Comparison of ENCODE assay signal across 17 cellular contexts in the genomic region with DNA sequence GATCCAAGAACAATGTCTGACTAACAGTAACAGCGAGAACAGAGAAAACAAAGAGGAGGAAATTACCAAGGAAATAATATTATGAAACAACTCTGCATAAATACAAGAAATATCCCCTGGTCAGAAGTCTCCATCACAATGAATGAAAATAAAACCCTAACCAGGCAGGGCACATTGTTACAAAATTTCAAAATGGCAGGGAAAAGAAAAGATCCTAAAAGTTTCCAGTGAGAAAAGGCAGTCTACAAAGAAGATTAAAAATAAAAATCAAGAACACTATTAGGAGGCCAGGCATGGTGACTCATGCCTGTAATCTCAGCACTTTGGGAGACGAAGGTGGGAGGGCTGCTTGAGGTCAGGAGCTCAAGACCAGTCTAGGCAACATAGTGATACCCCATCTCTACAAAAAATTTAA. TPM values are rescaled to one million over a fixed set of nuclear protein-coding genes. Genes with fewer than 3 reads are reported as not detected.
DNase-seq lines count a peak whose midpoint lies in the region; ATAC-seq and TF ChIP-seq lines count a peak whose summit lies in the region.
"Had no signal": no experiment of that assay in that cellular context is flagged by ENCODE, and none has a peak within 500 bp of the region (broad histone marks: within the 10 kb centered on the region; RNA-seq: fewer than 3 reads in every experiment).

No MANE protein-coding gene starts in this region.

- peak; percentile 54 for DNase-seq in MCF 10A (ENCODE audit: unreplicated experiment)
- no peak for DNase-seq in breast epithelium (ENCODE audit: low spot score in 2 of 2)
- DNase-seq in choroid plexus epithelial cell (ENCODE audit: low read depth): peak; percentile 57
- DNase-seq in left lung: no peak
- no peak for DNase-seq in uterus
- DNase-seq in mesothelial cell of epicardium (ENCODE audit: low spot score in 2 of 2, unreplicated experiment in 2 of 2): no peak
- DNase-seq: activated naive CD4-positive, alpha-beta T cell treated with Interleukin-2 at 50 U/mL for 16 hours; CD8-positive, alpha-beta T cell; kidney; natural killer cell; NCI-H1417 treated with DMSO at 0.1 percent for 48 hours; NCI-H510A; small intestine; testis had no signal

- H3K27ac Mint-ChIP-seq in MCF 10A (ENCODE audit: low read depth, unreplicated experiment): peak overlapping the region; percentile 36
- no peak overlapping the region for H3K27ac Mint-ChIP-seq in mesothelial cell of epicardium
- H3K27ac Mint-ChIP-seq: CD8-positive, alpha-beta T cell; natural killer cell had no signal

- H3K36me3 Mint-ChIP-seq in MCF 10A (ENCODE audit: insufficient read depth, unreplicated experiment) (peaks cover 22% of the 10 kb centered on the region), mesothelial cell of epicardium (peaks cover 21% of the 10 kb centered on the region)
- H3K36me3 Mint-ChIP-seq: CD8-positive, alpha-beta T cell; natural killer cell had no signal

- H3K27ac ChIP-seq in breast epithelium (peak overlapping the region in 1 of 2 donors; percentile 33), left lung (peak overlapping the region in 1 of 2 donors; percentile 23), uterus (peak overlapping the region; percentile 24 to 47)
- H3K27ac ChIP-seq: 22Rv1, testis had no signal

- H3K9me3 ChIP-seq in breast epithelium (no peaks in the 10 kb centered on the region), left lung (no peaks in the 10 kb centered on the region), uterus (no peaks in the 10 kb centered on the region)
- H3K9me3 ChIP-seq: testis had no signal

- no peak overlapping the region for H3K4me3 Mint-ChIP-seq in MCF 10A (ENCODE audit: unreplicated experiment)
- H3K4me3 Mint-ChIP-seq in mesothelial cell of epicardium: no peak overlapping the region
- H3K4me3 Mint-ChIP-seq: CD8-positive, alpha-beta T cell; natural killer cell had no signal

- H3K4me1 Mint-ChIP-seq in MCF 10A (ENCODE audit: insufficient read depth, unreplicated experiment) (peaks cover 57% of the 10 kb centered on the region), mesothelial cell of epicardium (peaks cover 11% of the 10 kb centered on the region)
- H3K4me1 Mint-ChIP-seq: natural killer cell had no signal

- TF ChIP-seq POLR2A in breast epithelium (IDR thresholded peaks at IDR 0.05): no peak
- TF ChIP-seq POLR2A in uterus (IDR thresholded peaks at IDR 0.05): no peak

- no TSS peak for BruUV-seq in MCF 10A (replicated peaks; lab: Mats Ljungman, UMichigan)

- H3K27me3 ChIP-seq in breast epithelium: no peaks in the 10 kb centered on the region
- no peaks in the 10 kb centered on the region for H3K27me3 ChIP-seq in left lung
- no peaks in the 10 kb centered on the region for H3K27me3 ChIP-seq in uterus
- H3K27me3 ChIP-seq: testis had no signal

- ATAC-seq in left lung: peak; percentile 55
- ATAC-seq in GM21619 (IDR thresholded peaks at IDR 0.05; ENCODE audit: unreplicated experiment): no peak
- no peak for ATAC-seq in HG03460 (IDR thresholded peaks at IDR 0.05; ENCODE audit: unreplicated experiment)
- ATAC-seq: CD8-positive, alpha-beta T cell; natural killer cell had no signal

- H3K36me3 ChIP-seq in breast epithelium (no peaks in the 10 kb centered on the region), left lung (peaks cover 0 to 9% of the 10 kb centered on the region in 2 donors), uterus (no peaks in the 10 kb centered on the region)

- CTCF ChIA-PET in MCF 10A (lab: Yijun Ruan, JAX): no interaction called here

- TF ChIP-seq CTCF in MCF 10A (IDR thresholded peaks at IDR 0.05; ENCODE audit: unreplicated experiment): no peak
- no peak for TF ChIP-seq CTCF in breast epithelium (IDR thresholded peaks at IDR 0.05)
- no peak for TF ChIP-seq CTCF in choroid plexus epithelial cell (conservative IDR thresholded peaks at IDR 0.05; ENCODE audit: low read depth, low read length)
- no peak for TF ChIP-seq CTCF in left lung (IDR thresholded peaks at IDR 0.05)
- no peak for TF ChIP-seq CTCF in uterus (IDR thresholded peaks at IDR 0.05)
- TF ChIP-seq CTCF in mesothelial cell of epicardium (IDR thresholded peaks at IDR 0.05; ENCODE audit: unreplicated experiment): no peak

- H3K4me3 ChIP-seq in breast epithelium (no peak overlapping the region), choroid plexus epithelial cell (ENCODE audit: low read depth, low read length) (no peak overlapping the region), left lung (no peak overlapping the region), uterus (no peak overlapping the region)
- H3K4me3 ChIP-seq: testis had no signal

- POLR2A ChIA-PET in MCF 10A (lab: Yijun Ruan, JAX): interaction anchor here (0.5 to 0.8 kb wide), 3 partner anchors 18 to 1543 kb away, joined by 3 to 5 read pairs (median 3); no protein-coding TSS in a partner anchor

- H3K27me3 Mint-ChIP-seq in MCF 10A (ENCODE audit: insufficient read depth, unreplicated experiment) (no peaks in the 10 kb centered on the region), mesothelial cell of epicardium (ENCODE audit: low read depth) (no peaks in the 10 kb centered on the region)

- intact Hi-C loops in MCF 10A (cut with micrococcal nuclease) (no loop called here), breast epithelium (cut with DNase I; ENCODE audit: low total_unique reads) (no loop called here), left lung (cut with DNase I) (no loop called here), uterus (cut with DNase I; ENCODE audit: low total_unique reads) (no loop called here)

- no peaks in the 10 kb centered on the region for H3K4me1 ChIP-seq in breast epithelium
- H3K4me1 ChIP-seq in left lung: peaks cover 3 to 20% of the 10 kb centered on the region in 2 donors
- no peaks in the 10 kb centered on the region for H3K4me1 ChIP-seq in uterus
- H3K4me1 ChIP-seq: testis had no signal

- H3K9me3 Mint-ChIP-seq in MCF 10A (ENCODE audit: unreplicated experiment) (no peaks in the 10 kb centered on the region), mesothelial cell of epicardium (no peaks in the 10 kb centered on the region)
- H3K9me3 Mint-ChIP-seq: CD8-positive, alpha-beta T cell; natural killer cell had no signal

RNA-seq across cellular contexts. Expression of a gene that starts 47.9 kb away (rescaled TPM):
- total RNA-seq in MCF 10A (2022) (62.2 and 62.7 TPM in 2 replicates), breast epithelium (100 to 1,000 TPM in 1 of 3 donors, 10 to 100 TPM in 2; 87.8 to 203 (median 90.2) TPM), left lung (10 to 100 TPM; 93.4 to 98.8 TPM), uterus (100 to 1,000 TPM in 3 of 4 donors, 10 to 100 TPM in 1; 98.2 to 201 (median 180) TPM), mesothelial cell of epicardium (75.8 to 85.3 TPM (median 78.4 TPM) in 3 replicates)
- total RNA-seq: CD8-positive, alpha-beta T cell had no signal

Comparison
In these comparisons a context has a peak if more than half of its experiments do, and no peak if none do; other contexts are left out.
1. DNase-seq: peak in MCF 10A (single experiment) and choroid plexus epithelial cell (single experiment); none in breast epithelium (0 of 2), left lung (0 of 2), uterus (0 of 2) and mesothelial cell of epicardium (0 of 2).